In genomic region chr3:494190-494589, GRCh38 we compare ENCODE assay signal across 22 cellular contexts.
"Had no signal": no experiment of that assay in that cellular context is flagged by ENCODE, and none has a peak within 500 bp of the region (broad histone marks: within the 10 kb centered on the region; RNA-seq: fewer than 3 reads in every experiment).

No MANE protein-coding gene starts in this region.

- DNase-seq: naive B cell; naive thymus-derived CD8-positive, alpha-beta T cell; nephron progenitor cell; occipital lobe; ovary; posterior cingulate gyrus; psoas muscle; right cardiac atrium; right lobe of liver; sigmoid colon; small intestine; stimulated activated CD4-positive, alpha-beta T cell treated with anti-CD3 and anti-CD28 coated beads, Interleukin-15, amount 100 ng/mL, for 24 hours; stimulated activated CD4-positive, alpha-beta T cell treated with anti-CD3 and anti-CD28 coated beads, Interleukin-2, amount 100 ng/mL, for 24 hours; stimulated activated CD4-positive, alpha-beta T cell treated with anti-CD3 and anti-CD28 coated beads, Interleukin-2, amount 100 ng/mL, for 48 hours; stimulated activated CD4-positive, alpha-beta T cell treated with anti-CD3 and anti-CD28 coated beads, Interleukin-4, amount 100 ng/mL, for 4 hours; stimulated activated CD8-positive, alpha-beta memory T cell treated with anti-CD3 and anti-CD28 coated beads, Interleukin-4, amount 100 ng/mL, for 48 hours; stimulated activated naive B cell treated with anti-CD40 and anti-IgM and Interleukin-4, amounts not matched to agents 10 μg/mL and 1 μg/mL and 100 μg/mL, for 72 hours; stimulated activated naive CD4-positive, alpha-beta T cell treated with Interleukin-2 at 50 U/mL for 16 hours; stomach; thyroid gland; trophoblast cell; upper lobe of left lung had no signal
